9 cellular contexts compared by ENCODE assay signal in genomic region chr14:52678591-52678990, GRCh38. TPM values are rescaled to one million over a fixed set of nuclear protein-coding genes. Genes with fewer than 3 reads are reported as not detected.
DNase-seq lines count a peak whose midpoint lies in the region; ATAC-seq and TF ChIP-seq lines count a peak whose summit lies in the region.
"Had no signal": no experiment of that assay in that cellular context is flagged by ENCODE, and none has a peak within 500 bp of the region (broad histone marks: within the 10 kb centered on the region; RNA-seq: fewer than 3 reads in every experiment).

No MANE protein-coding gene starts in this region.

- TF ChIP-seq CTCF in OCI-LY7 (conservative IDR thresholded peaks at IDR 0.05; ENCODE audit: low read length) (peak; percentile 72), smooth muscle cell (IDR thresholded peaks at IDR 0.05; ENCODE audit: borderline replicate concordance, insufficient read depth, poor library complexity, severe bottlenecking) (peak; percentile 7)

- DNase-seq in NCI-H82 (lab: John Stamatoyannopoulos, UW) (peak; percentile 13), NCI-H82 treated with DMSO at 0.1 percent for 48 hours (lab: John Stamatoyannopoulos, UW; ENCODE audit: unreplicated experiment) (no peak), OCI-LY7 (ENCODE audit: low spot score) (peak; percentile 42), erythroblast (lab: John Stamatoyannopoulos, UW) (peak; percentile 14), smooth muscle cell (lab: John Stamatoyannopoulos, UW; ENCODE audit: unreplicated experiment) (no peak), GOT3 (lab: John Stamatoyannopoulos, UW) (no peak)
- DNase-seq: activated CD8-positive, alpha-beta memory T cell treated with anti-CD3 and anti-CD28 coated beads for 24 hours had no signal

- H3K4me1 ChIP-seq in OCI-LY7 (ENCODE audit: insufficient read depth, low read length, poor library complexity, severe bottlenecking) (no peaks in the 10 kb centered on the region), smooth muscle cell (ENCODE audit: low read depth) (no peaks in the 10 kb centered on the region)

- no peak overlapping the region for H3K4me2 ChIP-seq in OCI-LY7 (ENCODE audit: low read length)
- H3K4me2 ChIP-seq in smooth muscle cell = no peak overlapping the region

- ATAC-seq in GM21723 (IDR thresholded peaks at IDR 0.05; ENCODE audit: unreplicated experiment) (no peak), GM18519 (IDR thresholded peaks at IDR 0.05; ENCODE audit: low FRiP score, unreplicated experiment) (no peak)

- no peaks in the 10 kb centered on the region for H3K9me2 ChIP-seq in OCI-LY7 (ENCODE audit: insufficient read depth, low read length)

- H3K79me2 ChIP-seq in OCI-LY7 (ENCODE audit: insufficient read depth, low read depth, low read length) (peaks cover 7% of the 10 kb centered on the region; the same call in 1 of the 2 replicates), smooth muscle cell (ENCODE audit: low read depth) (peaks cover 14% of the 10 kb centered on the region)

- H3K4me3 ChIP-seq in OCI-LY7 (ENCODE audit: low read depth, low read length, poor library complexity, severe bottlenecking) (no peak overlapping the region), smooth muscle cell (no peak overlapping the region)

- WGBS in smooth muscle cell (ENCODE audit: low lambda C conversion rate) = 96% methylated on average over 2 of the region's 2 CpGs

- BruUV-seq in OCI-LY7 (replicated peaks; lab: Mats Ljungman, UMichigan) = no TSS peak

- H3K27ac ChIP-seq in OCI-LY7 (ENCODE audit: low read depth, low read length, poor library complexity, severe bottlenecking) (no peak overlapping the region), smooth muscle cell (ENCODE audit: low read depth) (no peak overlapping the region)

- POLR2A ChIA-PET in OCI-LY7 (lab: Charles Lee) = interaction anchor here (0.7 kb wide), 1 partner anchor 13 kb away, joined by 4 read pairs; no protein-coding TSS in a partner anchor

- CTCF ChIA-PET in OCI-LY7 (lab: Charles Lee; ENCODE audit: unreplicated experiment) = no interaction called here

- H3K27me3 ChIP-seq in smooth muscle cell (ENCODE audit: low read depth) = no peaks in the 10 kb centered on the region

- H2AFZ ChIP-seq in OCI-LY7 (ENCODE audit: low read length) (no peak overlapping the region), smooth muscle cell (ENCODE audit: low read depth) (no peak overlapping the region)

- no peaks in the 10 kb centered on the region for H3K9me3 ChIP-seq in OCI-LY7 (ENCODE audit: low read length)
- H3K9me3 ChIP-seq in smooth muscle cell (replicated peaks; ENCODE audit: low read depth) = no peaks in the 10 kb centered on the region

- H3K36me3 ChIP-seq in OCI-LY7 (ENCODE audit: insufficient read depth, low read length) = peaks cover 67% of the 10 kb centered on the region
- H3K36me3 ChIP-seq in smooth muscle cell (ENCODE audit: low read depth) = peaks cover 9% of the 10 kb centered on the region

- H3K9ac ChIP-seq in smooth muscle cell (ENCODE audit: low read depth) = no peak overlapping the region

- H4K20me1 ChIP-seq in OCI-LY7 (ENCODE audit: insufficient read depth, low read length) (no peaks in the 10 kb centered on the region), smooth muscle cell (ENCODE audit: low read depth) (peaks cover 49% of the 10 kb centered on the region)

- TF ChIP-seq POLR2A in erythroblast (IDR thresholded peaks at IDR 0.05; ENCODE audit: low read length) = no peak

- no peaks in the 10 kb centered on the region for H3F3A ChIP-seq in smooth muscle cell (ENCODE audit: low read depth)

- intact Hi-C loops in OCI-LY7 (cut with micrococcal nuclease; ENCODE audit: unreplicated experiment) = no loop called here

RNA-seq across cellular contexts. Expression of gene ERO1A, which starts 16.8 kb away (rescaled TPM):
- 35.2 and 43.7 TPM in 2 replicates for total RNA-seq in OCI-LY7 (2014; rRNA removed; shearing (Covaris generic))
- total RNA-seq in OCI-LY7 (2022) = 63.6 and 71.5 TPM in 2 replicates
- total RNA-seq in smooth muscle cell = 105 and 136 TPM in 2 replicates
- 50.4 and 68.1 TPM in 2 replicates for polyA plus RNA-seq in smooth muscle cell

RNA-seq across cellular contexts. Expression of gene PSMC6, which starts 28.4 kb away (rescaled TPM):
- 82.8 and 85.4 TPM in 2 replicates for total RNA-seq in OCI-LY7 (2014; rRNA removed; shearing (Covaris generic))
- 86.3 and 98.3 TPM in 2 replicates for total RNA-seq in OCI-LY7 (2022)
- 138 and 169 TPM in 2 replicates for total RNA-seq in smooth muscle cell
- polyA plus RNA-seq in smooth muscle cell = 90.9 and 91.9 TPM in 2 replicates

RNA-seq across cellular contexts. Expression of gene STYX, which starts 51.4 kb away (rescaled TPM):
- total RNA-seq in OCI-LY7 (2014; rRNA removed; shearing (Covaris generic)) = 4.7 and 7.6 TPM in 2 replicates
- total RNA-seq in OCI-LY7 (2022) (12.5 and 15.9 TPM in 2 replicates), smooth muscle cell (17.9 and 20.3 TPM in 2 replicates)
- 8.5 TPM in 2 replicates for polyA plus RNA-seq in smooth muscle cell

Comparison
In these comparisons a context has a peak if more than half of its experiments do, and no peak if none do; other contexts are left out.
1. DNase-seq: peak in NCI-H82 (single experiment), OCI-LY7 (single experiment) and erythroblast (2 of 2); none in NCI-H82 treated with DMSO at 0.1 percent for 48 hours (single experiment), smooth muscle cell (single experiment) and GOT3 (single experiment).